Comparison of ENCODE assay signal across 8 cellular contexts in the genomic region with DNA sequence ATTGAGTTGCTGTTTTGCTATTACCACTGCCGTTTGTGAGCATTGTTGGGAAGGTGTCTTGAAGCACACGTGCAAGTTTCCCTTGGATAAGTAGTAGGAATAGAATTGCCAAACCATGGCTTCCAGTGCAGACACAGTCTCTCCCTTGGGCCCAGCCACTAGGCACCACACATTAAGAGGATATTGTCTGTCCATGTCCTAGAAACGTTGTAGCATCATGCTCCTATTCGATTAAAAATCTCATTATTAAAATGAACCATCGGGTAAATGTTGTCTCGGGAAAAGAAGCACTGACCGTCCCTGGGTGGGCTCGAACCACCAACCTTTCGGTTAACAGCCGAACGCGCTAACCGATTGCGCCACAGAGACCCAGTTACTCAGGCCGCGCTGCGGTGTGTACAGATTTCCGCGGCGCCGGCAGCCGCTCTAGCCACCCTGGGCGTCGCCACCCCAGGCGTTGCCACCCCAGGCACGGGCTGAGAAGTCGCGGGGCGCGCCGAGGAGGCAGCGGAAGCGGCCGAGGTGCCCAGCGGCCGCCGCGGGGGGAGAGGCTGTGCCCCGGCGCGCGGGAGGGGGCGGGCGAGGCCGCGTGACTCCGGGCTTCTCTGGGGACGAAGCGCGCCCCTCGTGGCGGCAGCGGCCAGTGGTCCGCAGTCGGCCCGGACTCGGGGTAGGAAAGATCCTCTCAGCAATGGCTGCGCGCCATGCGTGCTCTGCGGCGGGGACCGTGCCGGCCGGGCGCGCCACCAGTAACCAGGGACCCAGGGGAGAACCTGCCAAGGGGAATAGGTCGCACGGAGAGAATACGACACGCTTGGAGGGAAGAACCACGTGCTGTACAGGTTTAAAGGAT. TPM values are rescaled to one million over a fixed set of nuclear protein-coding genes. Genes with fewer than 3 reads are reported as not detected.
DNase-seq lines count a peak whose midpoint lies in the region; ATAC-seq and TF ChIP-seq lines count a peak whose summit lies in the region.

No MANE protein-coding gene starts in this region.

- H3K9me3 Mint-ChIP-seq in natural killer cell = no peaks in the 10 kb centered on the region

- peak overlapping the region; percentile 95 for H3K4me3 Mint-ChIP-seq in natural killer cell

- no peaks in the 10 kb centered on the region for H3K36me3 Mint-ChIP-seq in natural killer cell

- ATAC-seq in GM21737 (IDR thresholded peaks at IDR 0.05; ENCODE audit: unreplicated experiment) = peak; percentile 87
- ATAC-seq in natural killer cell = peak; percentile 95 to 99 (median 97)

- intact Hi-C loops in natural killer cell (cut with micrococcal nuclease) = loop anchor here (1.0 kb wide), 3 partner anchors 57 to 70 kb away; partner anchors contain the start of gene USPL1

- H3K4me1 Mint-ChIP-seq in natural killer cell = peaks cover 26 to 33% of the 10 kb centered on the region in 2 donors

- peak overlapping the region; percentile 94 to 96 for H3K27ac Mint-ChIP-seq in natural killer cell

- DNase-seq in DMS79 (lab: John Stamatoyannopoulos, UW) (peak; percentile 73), KG1 (lab: John Stamatoyannopoulos, UW) (peak; percentile 84), RKO (ENCODE audit: low spot score) (peak; percentile 89), fibroblast of mammary gland (ENCODE audit: low read depth) (peak; percentile 80), natural killer cell (peak; percentile 95)
- peak; percentile 76 to 84 for DNase-seq in activated T-helper 1 cell treated with anti-CD3 and anti-CD28 coated beads, Interleukin-2, amount 50 U/mL, for 16 hours (ENCODE audit: low read depth in 1 of 2, low spot score in 1 of 2)
- peak; percentile 87 for DNase-seq in stimulated activated naive CD4-positive, alpha-beta T cell treated with Interleukin-2 at 50 U/mL for 16 hours (lab: John Stamatoyannopoulos, UW)

- no peaks in the 10 kb centered on the region for H3K27me3 Mint-ChIP-seq in natural killer cell (ENCODE audit: low read depth in 2 of 2)

- H3K4me3 ChIP-seq in fibroblast of mammary gland (ENCODE audit: control insufficient read depth, low read depth, low read length) = peak overlapping the region; percentile 60

- TF ChIP-seq CTCF in fibroblast of mammary gland (conservative IDR thresholded peaks at IDR 0.05; ENCODE audit: control insufficient read depth, insufficient read depth, low read depth, low read length) = no peak
- peak; percentile 77 for TF ChIP-seq CTCF in natural killer cell (IDR thresholded peaks at IDR 0.05)

RNA-seq across cellular contexts. Expression of gene USPL1, which starts 56.2 kb away (rescaled TPM):
- 10 to 100 TPM; 34.8 to 39.0 (median 36.9) TPM for total RNA-seq in natural killer cell

Comparison
In these comparisons a context has a peak if more than half of its experiments do, and no peak if none do; other contexts are left out.
1. Peak in every context shown above with its lines: DNase-seq, ATAC-seq and H3K4me3 ChIP-seq.